3 cellular contexts compared by ENCODE assay signal in genomic region chr12:124766745-124767074, GRCh38.
TF ChIP-seq lines count a peak whose summit lies in the region.

No MANE protein-coding gene starts in this region.

TF ChIP-seq in A549, 52 proteins besides CTCF, POLR2A, EP300 and RAD21:
- no peak for TF ChIP-seq POLR2AphosphoS2 (conservative IDR thresholded peaks at IDR 0.05; ENCODE audit: low read length)
- no peak for TF ChIP-seq CEBPB (IDR thresholded peaks at IDR 0.05)
- TF ChIP-seq MYC (IDR thresholded peaks at IDR 0.05; ENCODE audit: borderline replicate concordance, low read length), result no peak
- TF ChIP-seq CHD4 (IDR thresholded peaks at IDR 0.05; ENCODE audit: borderline replicate concordance), result no peak
- no peak for TF ChIP-seq HOXB5 (CRISPR knock-in tag; IDR thresholded peaks at IDR 0.05)
- no peak for TF ChIP-seq HMGXB4 (CRISPR knock-in tag; IDR thresholded peaks at IDR 0.05; ENCODE audit: borderline replicate concordance)
- no peak for TF ChIP-seq NR3C1 (IDR thresholded peaks at IDR 0.05)
- no peak for TF ChIP-seq GATA3 (IDR thresholded peaks at IDR 0.05; ENCODE audit: borderline replicate concordance)
- TF ChIP-seq ZC3H11A (IDR thresholded peaks at IDR 0.05), result no peak
- no peak for TF ChIP-seq RCOR1 (IDR thresholded peaks at IDR 0.05; ENCODE audit: low read depth, low read length)
- no peak for TF ChIP-seq CBX2 (IDR thresholded peaks at IDR 0.05; ENCODE audit: borderline replicate concordance, low read depth)
- TF ChIP-seq EHF (CRISPR knock-in tag; IDR thresholded peaks at IDR 0.05), result no peak
- TF ChIP-seq BCL3 (IDR thresholded peaks at IDR 0.05), result no peak
- no peak for TF ChIP-seq FOSB (CRISPR knock-in tag; IDR thresholded peaks at IDR 0.05)

TF ChIP-seq in GM12878, 131 proteins besides CTCF, POLR2A, EP300 and RAD21:
- no peak for TF ChIP-seq RFX5 (IDR thresholded peaks at IDR 0.05; ENCODE audit: low read depth, low read length)
- no peak for TF ChIP-seq PKNOX1 (IDR thresholded peaks at IDR 0.05)
- TF ChIP-seq CREB1 (IDR thresholded peaks at IDR 0.05; ENCODE audit: low read depth), result no peak
- no peak for TF ChIP-seq STAT3 (IDR thresholded peaks at IDR 0.05; ENCODE audit: low read depth, low read length)
- no peak for TF ChIP-seq ZSCAN29 (IDR thresholded peaks at IDR 0.05)
- TF ChIP-seq DPF2 (IDR thresholded peaks at IDR 0.05), result no peak
- no peak for TF ChIP-seq POLR2AphosphoS2 (IDR thresholded peaks at IDR 0.05; ENCODE audit: low read depth, low read length)
- no peak for TF ChIP-seq USF2 (IDR thresholded peaks at IDR 0.05; ENCODE audit: borderline replicate concordance, low read depth, low read length)
- no peak for TF ChIP-seq HDAC2 (IDR thresholded peaks at IDR 0.05)
- no peak for TF ChIP-seq TARDBP (IDR thresholded peaks at IDR 0.05; ENCODE audit: borderline replicate concordance)
- no peak for TF ChIP-seq ZNF384 (IDR thresholded peaks at IDR 0.05; ENCODE audit: borderline replicate concordance, low read depth, low read length)
- TF ChIP-seq CBX3 (IDR thresholded peaks at IDR 0.05; ENCODE audit: borderline replicate concordance, low read depth), result no peak
- TF ChIP-seq JUNB (IDR thresholded peaks at IDR 0.05), result no peak
- no peak for TF ChIP-seq ATF2 (IDR thresholded peaks at IDR 0.05; ENCODE audit: low read length)
- no peak for TF ChIP-seq EED (IDR thresholded peaks at IDR 0.05; ENCODE audit: low read depth)
TF ChIP-seq in GM12878: peak in this region for 0.

TF ChIP-seq in SK-N-SH, 30 proteins besides CTCF, POLR2A, EP300 and RAD21:
- TF ChIP-seq SMC3 (IDR thresholded peaks at IDR 0.05; ENCODE audit: low read depth, low read length) (no peak), NFIC (IDR thresholded peaks at IDR 0.05; ENCODE audit: borderline replicate concordance) (no peak), PBX3 (IDR thresholded peaks at IDR 0.05) (no peak), ELF1 (IDR thresholded peaks at IDR 0.05) (no peak), POLR2AphosphoS5 (IDR thresholded peaks at IDR 0.05; ENCODE audit: low read depth, low read length) (no peak), USF2 (IDR thresholded peaks at IDR 0.05; ENCODE audit: borderline replicate concordance, low read depth, low read length) (no peak), MXI1 (IDR thresholded peaks at IDR 0.05; ENCODE audit: low read depth, low read length) (no peak), TEAD4 (IDR thresholded peaks at IDR 0.05; ENCODE audit: borderline replicate concordance, insufficient read depth) (no peak), REST (IDR thresholded peaks at IDR 0.05; ENCODE audit: low read depth, low read length) (no peak), GABPA (IDR thresholded peaks at IDR 0.05; ENCODE audit: low read depth) (no peak), FOXM1 (IDR thresholded peaks at IDR 0.05; ENCODE audit: low read depth) (no peak), IRF3 (IDR thresholded peaks at IDR 0.05; ENCODE audit: low read depth, low read length) (no peak), SIN3A (IDR thresholded peaks at IDR 0.05; ENCODE audit: borderline replicate concordance, low read depth, low read length) (no peak), MAX (IDR thresholded peaks at IDR 0.05; ENCODE audit: low read depth) (no peak)
